Comparison of ENCODE assay signal across 15 cellular contexts in genomic region chr5:169933127-169933526, GRCh38.
DNase-seq lines count a peak whose midpoint lies in the region; ATAC-seq and TF ChIP-seq lines count a peak whose summit lies in the region.
"Had no signal": no experiment of that assay in that cellular context is flagged by ENCODE, and none has a peak within 500 bp of the region (broad histone marks: within the 10 kb centered on the region; RNA-seq: fewer than 3 reads in every experiment).

No MANE protein-coding gene starts in this region.

- H3K9me3 Mint-ChIP-seq in stimulated activated naive CD8-positive, alpha-beta T cell treated with anti-CD3 and anti-CD28 coated beads, Interleukin-15, amount 100 ng/mL, for 72 hours = no peaks in the 10 kb centered on the region
- H3K9me3 Mint-ChIP-seq: H9; T-helper 1 cell treated with Interleukin-12 subunit alpha and Interleukin-12 subunit beta and Interleukin-4 antibody, amounts not matched to agents 30 μg/mL and 1 μg/mL, for 36 hours had no signal

- H3K4me1 Mint-ChIP-seq in stimulated activated naive CD8-positive, alpha-beta T cell treated with anti-CD3 and anti-CD28 coated beads, Interleukin-15, amount 100 ng/mL, for 72 hours = peaks cover 37% of the 10 kb centered on the region

- no peak overlapping the region for H3K4me3 Mint-ChIP-seq in stimulated activated naive CD8-positive, alpha-beta T cell treated with anti-CD3 and anti-CD28 coated beads, Interleukin-15, amount 100 ng/mL, for 72 hours
- H3K4me3 Mint-ChIP-seq: H9; T-helper 1 cell treated with Interleukin-12 subunit alpha and Interleukin-12 subunit beta and Interleukin-4 antibody, amounts not matched to agents 30 μg/mL and 1 μg/mL, for 36 hours had no signal

- no peak for DNase-seq in stimulated activated naive CD8-positive, alpha-beta T cell treated with anti-CD3 and anti-CD28 coated beads, Interleukin-15, amount 100 ng/mL, for 72 hours
- no peak for DNase-seq in stimulated activated naive CD8-positive, alpha-beta T cell treated with anti-CD3 and anti-CD28 coated beads, Interleukin-15, Interleukin-2, amounts not matched to agents 100 U/mL and 50 U/mL, for 24 hours
- DNase-seq in NCI-H2029 treated with DMSO at 0.1 percent for 48 hours (lab: John Stamatoyannopoulos, UW) (peak; percentile 52), NCI-H524 treated with DMSO at 0.1 percent for 48 hours (lab: John Stamatoyannopoulos, UW) (no peak), NAMALWA (ENCODE audit: low spot score) (no peak)
- no peak for DNase-seq in effector CD8-positive, alpha-beta T cell (lab: John Stamatoyannopoulos, UW)
- DNase-seq: AML-193; DMS53; H9; IMR-90; NCI-H510A; NK-92 treated with Interleukin-12 subunit alpha and Interleukin-12 subunit beta, amount 100 ng/mL, for 24 hours had no signal

- ATAC-seq in stimulated activated naive CD8-positive, alpha-beta T cell treated with anti-CD3 and anti-CD28 coated beads, Interleukin-15, amount 100 ng/mL, for 72 hours = no peak
- ATAC-seq in stimulated activated naive CD8-positive, alpha-beta T cell treated with anti-CD3 and anti-CD28 coated beads, Interleukin-15, Interleukin-2, amounts not matched to agents 100 U/mL and 50 U/mL, for 24 hours = no peak
- ATAC-seq: Right ventricle myocardium inferior had no signal

- H3K27ac ChIP-seq in VCaP = peak overlapping the region; percentile 99

- H3K27ac Mint-ChIP-seq in stimulated activated naive CD8-positive, alpha-beta T cell treated with anti-CD3 and anti-CD28 coated beads, Interleukin-15, amount 100 ng/mL, for 72 hours = peak overlapping the region; percentile 23 to 68
- H3K27ac Mint-ChIP-seq: T-helper 1 cell treated with Interleukin-12 subunit alpha and Interleukin-12 subunit beta and Interleukin-4 antibody, amounts not matched to agents 30 μg/mL and 1 μg/mL, for 36 hours had no signal

- no peak for TF ChIP-seq CTCF in VCaP (conservative IDR thresholded peaks at IDR 0.05)

- H3K27me3 Mint-ChIP-seq in stimulated activated naive CD8-positive, alpha-beta T cell treated with anti-CD3 and anti-CD28 coated beads, Interleukin-15, amount 100 ng/mL, for 72 hours = no peaks in the 10 kb centered on the region
